7 cellular contexts compared by ENCODE assay signal in genomic region chr5:139668924-139669680, GRCh38. TPM values are rescaled to one million over a fixed set of nuclear protein-coding genes. Genes with fewer than 3 reads are reported as not detected.
DNase-seq lines count a peak whose midpoint lies in the region; ATAC-seq and TF ChIP-seq lines count a peak whose summit lies in the region.

No MANE protein-coding gene starts in this region.

- H3K79me2 ChIP-seq in GM23248 (ENCODE audit: insufficient read depth) = peaks cover 97% of the 10 kb centered on the region

- DNase-seq in GM23248 (no peak), SJCRH30 (peak in 1 of 2 experiments; percentile 52), foreskin fibroblast (no peak), spleen (no peak), lower leg skin (ENCODE audit: low spot score in 2 of 2) (no peak)
- no peak for DNase-seq in stimulated activated CD4-positive, alpha-beta T cell treated with anti-CD3 and anti-CD28 coated beads, Interleukin-12 subunit alpha, Interleukin-12 subunit beta, amount 100 ng/mL, for 4 hours

- H3K36me3 ChIP-seq in GM23248 (ENCODE audit: low read depth) (no peaks in the 10 kb centered on the region), SJCRH30 (peaks cover 5% of the 10 kb centered on the region; the same call in 1 of the 2 replicates), spleen (no peaks in the 10 kb centered on the region)

- H3K4me1 ChIP-seq in GM23248 (ENCODE audit: insufficient read depth) (peaks cover 25% of the 10 kb centered on the region), SJCRH30 (peaks cover 55% of the 10 kb centered on the region), spleen (peaks cover 89 to 100% (median 98%) of the 10 kb centered on the region in 6 donors)

- H3K4me2 ChIP-seq in GM23248 (ENCODE audit: unreplicated experiment) = peak overlapping the region; percentile 63

- no peaks in the 10 kb centered on the region for H3K9me2 ChIP-seq in GM23248 (ENCODE audit: insufficient read depth)

- WGBS in GM23248 (ENCODE audit: low coverage in 1 of 2, low lambda C conversion rate in 2 of 2, missing lambda C conversion rate in 2 of 2), 2 experiments = 65 to 70% methylated on average over 18 of the region's 18 CpGs
- WGBS in spleen, 5 donors = 48 to 65% (median 59%) methylated on average over 18 of the region's 18 CpGs
- WGBS in lower leg skin, 2 donors = 77 to 82% methylated on average over 18 of the region's 18 CpGs

- H3F3A ChIP-seq in GM23248 (ENCODE audit: insufficient read depth) = peaks cover 20% of the 10 kb centered on the region

- TF ChIP-seq CTCF in foreskin fibroblast (IDR thresholded peaks at IDR 0.05; ENCODE audit: low read depth, low read length) (no peak), spleen (IDR thresholded peaks at IDR 0.05 in 8 of 11, conservative IDR thresholded peaks at IDR 0.05 in 3 of 11) (no peak), lower leg skin (IDR thresholded peaks at IDR 0.05) (no peak)

- H2AFZ ChIP-seq in GM23248 = no peak overlapping the region

- H3K27ac ChIP-seq in GM23248 (peak overlapping the region; percentile 91), SJCRH30 (peak overlapping the region; percentile 74), spleen (peak overlapping the region; percentile 85 to 95 (median 90))

- in situ Hi-C loops in GM23248 (cut with MboI) = no loop called here

- no peak for ATAC-seq in HG02642 (IDR thresholded peaks at IDR 0.05; ENCODE audit: poor library complexity, unreplicated experiment)

- intact Hi-C loops in spleen (cut with DNase I; ENCODE audit: low total_unique reads) (no loop called here), lower leg skin (cut with DNase I; ENCODE audit: low total_unique reads) (no loop called here)

- H4K20me1 ChIP-seq in GM23248 (ENCODE audit: insufficient read depth) = no peaks in the 10 kb centered on the region

- H3K9me3 ChIP-seq in GM23248 (ENCODE audit: low read depth) (no peaks in the 10 kb centered on the region), SJCRH30 (replicated peaks) (no peaks in the 10 kb centered on the region), spleen (no peaks in the 10 kb centered on the region)

- H3K27me3 ChIP-seq in GM23248 (replicated peaks; ENCODE audit: insufficient read depth) (no peaks in the 10 kb centered on the region), SJCRH30 (no peaks in the 10 kb centered on the region), spleen (replicated peaks in 1 of 7) (peaks cover 0 to 8% (median 0%) of the 10 kb centered on the region in 7 donors)

- H3K9ac ChIP-seq in GM23248 = peak overlapping the region; percentile 87

- TF ChIP-seq POLR2A in spleen (IDR thresholded peaks at IDR 0.05) = no peak
- no peak for TF ChIP-seq POLR2A in lower leg skin (IDR thresholded peaks at IDR 0.05)

- H3K4me3 ChIP-seq in GM23248 (peak overlapping the region; percentile 64), SJCRH30 (peak overlapping the region; percentile 4; the same call in 1 of the 2 replicates), foreskin fibroblast (ENCODE audit: low read depth in 1 of 2, low read length in 2 of 2) (peak overlapping the region; percentile 28 to 44), spleen (peak overlapping the region in 7 of 8 donors; percentile 20 to 70 (median 42)), lower leg skin (ENCODE audit: low read depth, poor library complexity, severe bottlenecking) (no peak overlapping the region)

RNA-seq across cellular contexts. Expression of gene CXXC5, which starts 21.0 kb away (rescaled TPM):
- total RNA-seq in GM23248 (2014; rRNA removed; shearing (Covaris generic)) = 163 and 168 TPM in 2 replicates
- polyA plus RNA-seq in GM23248 (2016; fragmentation: Nextera tagmentation; extraction: Ambion mirVana) (81.4 and 83.7 TPM in 2 replicates), spleen (10 to 100 TPM; 46.4 to 69.5 (median 60.8) TPM)
- 76.8 and 81.4 TPM in 2 replicates for total RNA-seq in SJCRH30 (2014; rRNA removed; shearing (Covaris generic))
- total RNA-seq in spleen (10 to 100 TPM; 57.5 to 69.5 (median 62.8) TPM), lower leg skin (10 to 100 TPM; 36.4 to 69.3 (median 45.2) TPM)
